Comparison of ENCODE assay signal across 32 cellular contexts in the genomic region with DNA sequence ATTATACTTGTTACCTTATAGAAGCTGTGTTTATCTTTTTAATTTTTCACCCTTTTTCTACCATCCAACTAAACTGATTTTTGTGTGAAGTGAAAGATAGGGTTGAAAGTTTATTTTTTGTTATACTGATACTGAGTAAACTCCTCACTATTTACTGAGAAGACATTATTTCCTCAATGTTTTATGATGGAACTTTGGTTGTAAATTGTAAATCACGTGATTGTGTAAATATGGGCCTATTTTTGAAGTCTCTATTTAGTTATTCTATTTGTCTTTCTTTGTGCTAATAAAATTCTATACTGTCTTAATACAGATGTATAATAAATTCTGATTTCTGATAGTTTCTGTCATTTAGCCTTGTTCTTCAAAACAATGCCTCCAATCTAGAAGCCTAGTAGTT.
"Had no signal": no experiment of that assay in that cellular context is flagged by ENCODE, and none has a peak within 500 bp of the region (broad histone marks: within the 10 kb centered on the region; RNA-seq: fewer than 3 reads in every experiment).

No MANE protein-coding gene starts in this region.

- H3K79me2 ChIP-seq: parathyroid adenoma had no signal

- ATAC-seq: naive thymus-derived CD8-positive, alpha-beta T cell; natural killer cell treated with Interleukin-12 subunit alpha and Interleukin-12 subunit beta and Interleukin-15 and Interleukin-18, amount 100 ng/mL, for 72 hours; psoas muscle; right cardiac atrium; sciatic nerve; stimulated activated memory B cell treated with anti-CD40 and anti-IgM and Interleukin-4, amounts not matched to agents 10 μg/mL and 1 μg/mL and 100 μg/mL, for 72 hours; stimulated activated naive CD8-positive, alpha-beta T cell treated with anti-CD3 and anti-CD28 coated beads, Interleukin-15, amount 100 ng/mL, for 72 hours; stimulated activated naive CD8-positive, alpha-beta T cell treated with anti-CD3 and anti-CD28 coated beads, Interleukin-15, Interleukin-2, amounts not matched to agents 100 U/mL and 50 U/mL, for 24 hours; upper lobe of right lung had no signal

- H3K4me1 ChIP-seq: parathyroid adenoma, psoas muscle, spleen, suprapubic skin, testis, tibial artery, transverse colon, upper lobe of right lung, uterus had no signal

- H3K36me3 ChIP-seq: neutrophil, spleen, suprapubic skin, tibial artery, transverse colon, upper lobe of right lung, uterus had no signal

- H3K4me1 Mint-ChIP-seq: naive thymus-derived CD8-positive, alpha-beta T cell; nephron progenitor cell; neural crest cell; stimulated activated memory B cell treated with anti-CD40 and anti-IgM and Interleukin-4, amounts not matched to agents 10 μg/mL and 1 μg/mL and 100 μg/mL, for 72 hours; stimulated activated naive CD8-positive, alpha-beta T cell treated with anti-CD3 and anti-CD28 coated beads, Interleukin-15, amount 100 ng/mL, for 72 hours had no signal

- H3K27ac Mint-ChIP-seq: naive thymus-derived CD8-positive, alpha-beta T cell; natural killer cell treated with Interleukin-12 subunit alpha and Interleukin-12 subunit beta and Interleukin-15 and Interleukin-18, amount 100 ng/mL, for 72 hours; nephron progenitor cell; progenitor cell of endocrine pancreas; stimulated activated memory B cell treated with anti-CD40 and anti-IgM and Interleukin-4, amounts not matched to agents 10 μg/mL and 1 μg/mL and 100 μg/mL, for 72 hours; stimulated activated naive CD8-positive, alpha-beta T cell treated with anti-CD3 and anti-CD28 coated beads, Interleukin-15, amount 100 ng/mL, for 72 hours; type B pancreatic cell had no signal

- H3K4me2 ChIP-seq: smooth muscle cell had no signal

- H3K9me3 ChIP-seq: neutrophil, psoas muscle, spleen, suprapubic skin, testis, tibial artery, transverse colon, upper lobe of right lung, uterus had no signal

- DNase-seq: naive thymus-derived CD8-positive, alpha-beta T cell; nephron progenitor cell; nucleus accumbens; posterior cingulate gyrus; psoas muscle; right cardiac atrium; spleen; stimulated activated CD4-positive, alpha-beta T cell treated with anti-CD3 and anti-CD28 coated beads, Interleukin-12 subunit alpha, Interleukin-12 subunit beta, amount 100 ng/mL, for 4 hours; stimulated activated CD4-positive, alpha-beta T cell treated with anti-CD3 and anti-CD28 coated beads, Interleukin-1b, Interleukin-23, amount 100 ng/mL, for 48 hours; stimulated activated CD4-positive, alpha-beta T cell treated with anti-CD3 and anti-CD28 coated beads, Interleukin-4, amount 100 ng/mL, for 1 hour; stimulated activated CD4-positive, alpha-beta T cell treated with anti-CD3 and anti-CD28 coated beads, Interleukin-4, amount 100 ng/mL, for 4 hours; stimulated activated CD8-positive, alpha-beta memory T cell treated with anti-CD3 and anti-CD28 coated beads, Interleukin-4, amount 100 ng/mL, for 48 hours; stimulated activated naive CD4-positive, alpha-beta T cell; stimulated activated naive CD8-positive, alpha-beta T cell treated with anti-CD3 and anti-CD28 coated beads, Interleukin-15, amount 100 ng/mL, for 72 hours; stimulated activated naive CD8-positive, alpha-beta T cell treated with anti-CD3 and anti-CD28 coated beads, Interleukin-15, Interleukin-2, amounts not matched to agents 100 U/mL and 50 U/mL, for 24 hours; substantia nigra; testis; tibial artery; transverse colon; upper lobe of right lung; uterus had no signal

- H3K9ac ChIP-seq: parathyroid adenoma had no signal

- H3K4me3 Mint-ChIP-seq: naive thymus-derived CD8-positive, alpha-beta T cell; natural killer cell treated with Interleukin-12 subunit alpha and Interleukin-12 subunit beta and Interleukin-15 and Interleukin-18, amount 100 ng/mL, for 72 hours; nephron progenitor cell; neural crest cell; stimulated activated memory B cell treated with anti-CD40 and anti-IgM and Interleukin-4, amounts not matched to agents 10 μg/mL and 1 μg/mL and 100 μg/mL, for 72 hours; stimulated activated naive CD8-positive, alpha-beta T cell treated with anti-CD3 and anti-CD28 coated beads, Interleukin-15, amount 100 ng/mL, for 72 hours had no signal

- H3K27me3 Mint-ChIP-seq: naive thymus-derived CD8-positive, alpha-beta T cell; natural killer cell treated with Interleukin-12 subunit alpha and Interleukin-12 subunit beta and Interleukin-15 and Interleukin-18, amount 100 ng/mL, for 72 hours; stimulated activated memory B cell treated with anti-CD40 and anti-IgM and Interleukin-4, amounts not matched to agents 10 μg/mL and 1 μg/mL and 100 μg/mL, for 72 hours; stimulated activated naive CD8-positive, alpha-beta T cell treated with anti-CD3 and anti-CD28 coated beads, Interleukin-15, amount 100 ng/mL, for 72 hours; type B pancreatic cell had no signal

- H3K4me3 ChIP-seq: psoas muscle, skin epidermis, smooth muscle cell, spleen, suprapubic skin, testis, tibial artery, transverse colon, upper lobe of right lung, uterus had no signal

- H3K27me3 ChIP-seq: neutrophil, spleen, suprapubic skin, testis, tibial artery, transverse colon, upper lobe of right lung, uterus had no signal

- H2AFZ ChIP-seq: parathyroid adenoma had no signal

- H3K27ac ChIP-seq: neutrophil, parathyroid adenoma, psoas muscle, skin epidermis, spleen, suprapubic skin, testis, tibial artery, transverse colon, upper lobe of right lung, uterus had no signal

- H3K36me3 Mint-ChIP-seq: naive thymus-derived CD8-positive, alpha-beta T cell; natural killer cell treated with Interleukin-12 subunit alpha and Interleukin-12 subunit beta and Interleukin-15 and Interleukin-18, amount 100 ng/mL, for 72 hours; stimulated activated memory B cell treated with anti-CD40 and anti-IgM and Interleukin-4, amounts not matched to agents 10 μg/mL and 1 μg/mL and 100 μg/mL, for 72 hours; type B pancreatic cell had no signal
